Comparison of ENCODE assay signal across 8 cellular contexts in the genomic region with DNA sequence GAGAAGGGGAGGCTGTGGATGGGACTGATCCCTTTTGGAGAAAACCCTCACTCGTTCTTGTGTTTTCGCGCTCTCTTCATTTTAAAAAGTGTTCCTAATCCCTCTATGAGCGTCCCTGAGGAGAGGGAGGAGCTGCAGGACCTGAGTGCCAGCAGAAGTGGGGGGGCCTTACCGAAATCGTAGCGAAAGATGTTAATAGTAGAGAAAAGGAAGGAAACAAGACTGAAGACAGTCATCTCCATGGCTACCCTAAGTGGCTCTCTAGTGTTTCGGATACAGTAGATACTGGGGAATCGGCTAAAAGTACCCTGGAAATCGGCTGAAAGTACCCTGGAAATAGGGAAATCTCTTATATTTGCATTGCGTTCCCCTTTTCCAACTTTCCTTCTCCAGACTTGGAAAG. TPM values are rescaled to one million over a fixed set of nuclear protein-coding genes. Genes with fewer than 3 reads are reported as not detected.
DNase-seq lines count a peak whose midpoint lies in the region; ATAC-seq and TF ChIP-seq lines count a peak whose summit lies in the region.

No MANE protein-coding gene starts in this region.

- CTCF ChIA-PET in activated CD4-positive, alpha-beta T cell treated with anti-CD3 and anti-CD28 coated beads for 36 hours (lab: Charles Lee) = interaction anchor here (0.8 to 2.7 kb wide), 2 partner anchors 18 to 89 kb away, joined by 5 to 11 read pairs; no protein-coding TSS in a partner anchor

- no peak for TF ChIP-seq CTCF in kidney epithelial cell (IDR thresholded peaks at IDR 0.05; ENCODE audit: insufficient read depth, low read length, poor library complexity, severe bottlenecking)
- no peak for TF ChIP-seq CTCF in tibial artery (IDR thresholded peaks at IDR 0.05)
- TF ChIP-seq CTCF in lower leg skin (IDR thresholded peaks at IDR 0.05) = no peak

- peak overlapping the region; percentile 90 to 95 for H3K27ac ChIP-seq in tibial artery

- H3K27me3 ChIP-seq in kidney epithelial cell (ENCODE audit: control insufficient read depth, insufficient read depth, low read length) (no peaks in the 10 kb centered on the region), tibial artery (no peaks in the 10 kb centered on the region)

- H3K4me3 Mint-ChIP-seq in activated CD4-positive, alpha-beta T cell treated with anti-CD3 and anti-CD28 coated beads for 36 hours = peak overlapping the region; percentile 97
- H3K4me3 Mint-ChIP-seq in activated T-helper 2 cell treated with anti-CD3 and anti-CD28 coated beads, Interferon-gamma antibody, Interleukin-2, Interleukin-4, amounts not matched to agents 10 μg/mL and 5 μg/mL and 100 μg/mL, durations not matched to agents 14 hours and 24 hours and 36 hours (ENCODE audit: low read depth) = peak overlapping the region; percentile 89

- DNase-seq in activated CD4-positive, alpha-beta T cell treated with anti-CD3 and anti-CD28 coated beads for 36 hours = no peak
- no peak for DNase-seq in activated CD4-positive, alpha-beta T cell treated with anti-CD3 and anti-CD28 coated beads, Interleukin-2, amount 50 U/mL, for 1 hour
- no peak for DNase-seq in activated T-helper 2 cell treated with anti-CD3 and anti-CD28 coated beads, Interferon-gamma antibody, Interleukin-2, Interleukin-4, amounts not matched to agents 10 μg/mL and 5 μg/mL and 100 μg/mL, durations not matched to agents 14 hours and 24 hours and 36 hours (ENCODE audit: low spot score)
- no peak for DNase-seq in kidney epithelial cell (ENCODE audit: low read depth)
- no peak for DNase-seq in tibial artery
- no peak for DNase-seq in lower leg skin (ENCODE audit: low spot score in 2 of 2)
- no peak for DNase-seq in D341Med (ENCODE audit: low spot score)

- H3K9me3 ChIP-seq in tibial artery = no peaks in the 10 kb centered on the region

- POLR2A ChIA-PET in activated CD4-positive, alpha-beta T cell treated with anti-CD3 and anti-CD28 coated beads for 36 hours (lab: Charles Lee) = interaction anchor here (0.6 to 2.4 kb wide), 4 partner anchors 12 to 90 kb away, joined by 3 to 11 read pairs (median 4); partner anchors contain the start of genes RBBP5 and TMCC2

- peak overlapping the region; percentile 95 for H3K27ac Mint-ChIP-seq in activated CD4-positive, alpha-beta T cell treated with anti-CD3 and anti-CD28 coated beads for 36 hours
- H3K27ac Mint-ChIP-seq in activated T-helper 2 cell treated with anti-CD3 and anti-CD28 coated beads, Interferon-gamma antibody, Interleukin-2, Interleukin-4, amounts not matched to agents 10 μg/mL and 5 μg/mL and 100 μg/mL, durations not matched to agents 14 hours and 24 hours and 36 hours = peak overlapping the region; percentile 95

- H3K36me3 Mint-ChIP-seq in activated CD4-positive, alpha-beta T cell treated with anti-CD3 and anti-CD28 coated beads for 36 hours (ENCODE audit: low read depth) = peaks cover 6% of the 10 kb centered on the region
- H3K36me3 Mint-ChIP-seq in activated T-helper 2 cell treated with anti-CD3 and anti-CD28 coated beads, Interferon-gamma antibody, Interleukin-2, Interleukin-4, amounts not matched to agents 10 μg/mL and 5 μg/mL and 100 μg/mL, durations not matched to agents 14 hours and 24 hours and 36 hours (ENCODE audit: low read depth) = peaks cover 21% of the 10 kb centered on the region

- H3K4me1 Mint-ChIP-seq in activated CD4-positive, alpha-beta T cell treated with anti-CD3 and anti-CD28 coated beads for 36 hours = peaks cover 51% of the 10 kb centered on the region
- H3K4me1 Mint-ChIP-seq in activated T-helper 2 cell treated with anti-CD3 and anti-CD28 coated beads, Interferon-gamma antibody, Interleukin-2, Interleukin-4, amounts not matched to agents 10 μg/mL and 5 μg/mL and 100 μg/mL, durations not matched to agents 14 hours and 24 hours and 36 hours (ENCODE audit: low read depth) = peaks cover 34% of the 10 kb centered on the region

- intact Hi-C loops in activated CD4-positive, alpha-beta T cell treated with anti-CD3 and anti-CD28 coated beads for 36 hours (cut with DNase I, micrococcal nuclease) = loop anchor here (1.0 to 10.0 kb wide), 13 partner anchors 13 to 1353 kb away; partner anchors contain the start of genes NUAK2 (in 1 of the 2), SNRPE (in 1 of the 2) and TMCC2 (in 1 of the 2)
- intact Hi-C loops in activated T-helper 2 cell treated with anti-CD3 and anti-CD28 coated beads, Interferon-gamma antibody, Interleukin-2, Interleukin-4, amounts not matched to agents 10 μg/mL and 5 μg/mL and 100 μg/mL, durations not matched to agents 14 hours and 24 hours and 36 hours (cut with micrococcal nuclease) = loop anchor here (1.0 to 5.0 kb wide), 4 partner anchors 13 to 90 kb away; partner anchors contain the start of gene TMCC2
- intact Hi-C loops in tibial artery (cut with DNase I; ENCODE audit: low total_unique reads) (loop anchor here (1.0 kb wide), 1 partner anchor 90 kb away; no protein-coding TSS in a partner anchor), lower leg skin (cut with DNase I; ENCODE audit: low total_unique reads) (no loop called here)

- H3K4me3 ChIP-seq in kidney epithelial cell (ENCODE audit: low read depth, low read length) (peak overlapping the region; percentile 99), tibial artery (peak overlapping the region; percentile 89 to 94), lower leg skin (ENCODE audit: low read depth, poor library complexity, severe bottlenecking) (no peak overlapping the region)

- peak; percentile 51 for ATAC-seq in activated CD4-positive, alpha-beta T cell treated with anti-CD3 and anti-CD28 coated beads for 36 hours
- ATAC-seq in HG03159 (IDR thresholded peaks at IDR 0.05; ENCODE audit: unreplicated experiment) = peak; percentile 56

- WGBS in lower leg skin, 2 donors = 39 to 45% methylated on average over 11 of the region's 11 CpGs

- TF ChIP-seq POLR2A in lower leg skin (IDR thresholded peaks at IDR 0.05) = no peak

- H3K4me1 ChIP-seq in tibial artery = peaks cover 0 to 24% (median 14%) of the 10 kb centered on the region in 4 donors

- H3K27me3 Mint-ChIP-seq in activated CD4-positive, alpha-beta T cell treated with anti-CD3 and anti-CD28 coated beads for 36 hours = no peaks in the 10 kb centered on the region
- no peaks in the 10 kb centered on the region for H3K27me3 Mint-ChIP-seq in activated T-helper 2 cell treated with anti-CD3 and anti-CD28 coated beads, Interferon-gamma antibody, Interleukin-2, Interleukin-4, amounts not matched to agents 10 μg/mL and 5 μg/mL and 100 μg/mL, durations not matched to agents 14 hours and 24 hours and 36 hours (ENCODE audit: low read depth)

- no peaks in the 10 kb centered on the region for H3K9me3 Mint-ChIP-seq in activated CD4-positive, alpha-beta T cell treated with anti-CD3 and anti-CD28 coated beads for 36 hours (ENCODE audit: low read depth)
- H3K9me3 Mint-ChIP-seq in activated T-helper 2 cell treated with anti-CD3 and anti-CD28 coated beads, Interferon-gamma antibody, Interleukin-2, Interleukin-4, amounts not matched to agents 10 μg/mL and 5 μg/mL and 100 μg/mL, durations not matched to agents 14 hours and 24 hours and 36 hours = no peaks in the 10 kb centered on the region

- H3K36me3 ChIP-seq in kidney epithelial cell (ENCODE audit: control insufficient read depth, insufficient read depth, low read length) = no peaks in the 10 kb centered on the region
- H3K36me3 ChIP-seq in tibial artery = no peaks in the 10 kb centered on the region

RNA-seq across cellular contexts. Expression of gene DSTYK, which starts 0.3 kb away (rescaled TPM):
- total RNA-seq in activated CD4-positive, alpha-beta T cell treated with anti-CD3 and anti-CD28 coated beads for 36 hours = 10 to 100 TPM in 1 of 2 experiments, 1 to 10 TPM in 1; 9.4 to 12.3 TPM
- 27.3 and 28.6 TPM in 2 replicates for total RNA-seq in activated T-helper 2 cell treated with anti-CD3 and anti-CD28 coated beads, Interferon-gamma antibody, Interleukin-2, Interleukin-4, amounts not matched to agents 10 μg/mL and 5 μg/mL and 100 μg/mL, durations not matched to agents 14 hours and 24 hours and 36 hours
- total RNA-seq in kidney epithelial cell (13.2 and 13.8 TPM in 2 replicates), lower leg skin (10 to 100 TPM; 15.3 to 21.3 (median 17.7) TPM)

RNA-seq across cellular contexts. Expression of gene TMCC2, which starts 15.9 kb away (rescaled TPM):
- total RNA-seq in activated CD4-positive, alpha-beta T cell treated with anti-CD3 and anti-CD28 coated beads for 36 hours = 10 to 100 TPM; 10.5 to 11.0 TPM
- 13.4 and 14.0 TPM in 2 replicates for total RNA-seq in activated T-helper 2 cell treated with anti-CD3 and anti-CD28 coated beads, Interferon-gamma antibody, Interleukin-2, Interleukin-4, amounts not matched to agents 10 μg/mL and 5 μg/mL and 100 μg/mL, durations not matched to agents 14 hours and 24 hours and 36 hours
- 12.7 and 15.7 TPM in 2 replicates for total RNA-seq in kidney epithelial cell
- 1 to 10 TPM; 2.2 to 4.2 (median 3.5) TPM for total RNA-seq in lower leg skin
